ENCODE assay signal across 1 cellular context in the genomic region with DNA sequence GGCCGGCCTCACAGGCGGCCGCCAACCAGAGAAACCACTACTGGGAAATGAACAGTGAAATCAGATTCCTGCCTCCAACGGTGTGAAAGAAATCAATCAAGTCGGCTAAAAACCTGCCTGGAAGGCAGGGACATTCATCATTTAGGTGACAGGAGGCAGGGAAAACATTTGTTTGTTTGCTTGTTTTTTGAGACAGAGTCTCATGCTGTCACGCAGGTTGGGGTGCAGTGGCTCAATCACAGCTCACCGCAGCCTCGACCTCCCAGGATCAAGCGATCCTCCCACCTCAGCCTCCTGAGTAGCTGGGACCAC.
TF ChIP-seq lines count a peak whose summit lies in the region.

No MANE protein-coding gene starts in this region.

TF ChIP-seq in HepG2, 621 proteins besides CTCF, POLR2A, EP300 and RAD21:
- TF ChIP-seq, protein P1, sequence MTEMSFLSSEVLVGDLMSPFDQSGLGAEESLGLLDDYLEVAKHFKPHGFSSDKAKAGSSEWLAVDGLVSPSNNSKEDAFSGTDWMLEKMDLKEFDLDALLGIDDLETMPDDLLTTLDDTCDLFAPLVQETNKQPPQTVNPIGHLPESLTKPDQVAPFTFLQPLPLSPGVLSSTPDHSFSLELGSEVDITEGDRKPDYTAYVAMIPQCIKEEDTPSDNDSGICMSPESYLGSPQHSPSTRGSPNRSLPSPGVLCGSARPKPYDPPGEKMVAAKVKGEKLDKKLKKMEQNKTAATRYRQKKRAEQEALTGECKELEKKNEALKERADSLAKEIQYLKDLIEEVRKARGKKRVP (CRISPR knock-in tag; IDR thresholded peaks at IDR 0.05) = no peak
- TF ChIP-seq, protein P2, sequence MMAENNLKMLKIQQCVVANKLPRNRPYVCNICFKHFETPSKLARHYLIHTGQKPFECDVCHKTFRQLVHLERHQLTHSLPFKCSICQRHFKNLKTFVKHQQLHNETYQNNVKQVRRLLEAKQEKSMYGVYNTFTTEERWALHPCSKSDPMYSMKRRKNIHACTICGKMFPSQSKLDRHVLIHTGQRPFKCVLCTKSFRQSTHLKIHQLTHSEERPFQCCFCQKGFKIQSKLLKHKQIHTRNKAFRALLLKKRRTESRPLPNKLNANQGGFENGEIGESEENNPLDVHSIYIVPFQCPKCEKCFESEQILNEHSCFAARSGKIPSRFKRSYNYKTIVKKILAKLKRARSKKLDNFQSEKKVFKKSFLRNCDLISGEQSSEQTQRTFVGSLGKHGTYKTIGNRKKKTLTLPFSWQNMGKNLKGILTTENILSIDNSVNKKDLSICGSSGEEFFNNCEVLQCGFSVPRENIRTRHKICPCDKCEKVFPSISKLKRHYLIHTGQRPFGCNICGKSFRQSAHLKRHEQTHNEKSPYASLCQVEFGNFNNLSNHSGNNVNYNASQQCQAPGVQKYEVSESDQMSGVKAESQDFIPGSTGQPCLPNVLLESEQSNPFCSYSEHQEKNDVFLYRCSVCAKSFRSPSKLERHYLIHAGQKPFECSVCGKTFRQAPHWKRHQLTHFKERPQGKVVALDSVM (CRISPR knock-in tag; IDR thresholded peaks at IDR 0.05) = 0 out of 2 replicates have a peak, but pooled peaks have one; percentile 27
